23 cellular contexts compared by ENCODE assay signal in genomic region chr10:78706986-78707500, GRCh38.
"Had no signal": no experiment of that assay in that cellular context is flagged by ENCODE, and none has a peak within 500 bp of the region (broad histone marks: within the 10 kb centered on the region; RNA-seq: fewer than 3 reads in every experiment).

No MANE protein-coding gene starts in this region.

- H3K4me3 Mint-ChIP-seq: activated naive CD8-positive, alpha-beta T cell treated with anti-CD3 and anti-CD28 coated beads, Interleukin-2, amount 10 ng/mL, durations not matched to agents 7 days and 5 days; naive thymus-derived CD4-positive, alpha-beta T cell; T-cell; T-helper 2 cell treated with Interferon-gamma antibody and Interleukin-4, amounts not matched to agents 5 μg/mL and 100 μg/mL, for 36 hours had no signal

- H3K36me3 Mint-ChIP-seq: activated naive CD8-positive, alpha-beta T cell treated with anti-CD3 and anti-CD28 coated beads, Interleukin-2, amount 10 ng/mL, durations not matched to agents 7 days and 5 days; naive thymus-derived CD4-positive, alpha-beta T cell; T-cell had no signal

- H3K4me1 ChIP-seq: left lung, uterus had no signal

- H3K27ac Mint-ChIP-seq: activated naive CD8-positive, alpha-beta T cell treated with anti-CD3 and anti-CD28 coated beads, Interleukin-2, amount 10 ng/mL, durations not matched to agents 7 days and 5 days; naive thymus-derived CD4-positive, alpha-beta T cell; T-cell; T-helper 2 cell treated with Interferon-gamma antibody and Interleukin-4, amounts not matched to agents 5 μg/mL and 100 μg/mL, for 36 hours had no signal

- H3K9me3 ChIP-seq: left lung, spleen, uterus had no signal

- H3K36me3 ChIP-seq: brain microvascular endothelial cell, left lung, spleen, uterus had no signal

- H3K27ac ChIP-seq: brain microvascular endothelial cell, left lung, spleen, uterus, VCaP had no signal

- H3K4me1 Mint-ChIP-seq: activated naive CD8-positive, alpha-beta T cell treated with anti-CD3 and anti-CD28 coated beads, Interleukin-2, amount 10 ng/mL, durations not matched to agents 7 days and 5 days; naive thymus-derived CD4-positive, alpha-beta T cell; T-cell had no signal

- H3K4me3 ChIP-seq: left lung, lung, spleen, uterus had no signal

- FAIRE-seq: frontal cortex had no signal

- DNase-seq: activated CD4-positive, alpha-beta T cell treated with anti-CD3 and anti-CD28 coated beads, Interleukin-2, amount 50 U/mL, for 1 hour; activated naive CD4-positive, alpha-beta T cell treated with Interleukin-2 at 50 U/mL for 16 hours; activated naive CD8-positive, alpha-beta T cell treated with anti-CD3 and anti-CD28 coated beads, Interleukin-2, amount 10 ng/mL, durations not matched to agents 7 days and 5 days; activated T-cell treated with anti-CD3 and anti-CD28 coated beads, Interleukin-2, amount 50 U/mL, for 48 hours; amygdala; brain microvascular endothelial cell; caudate nucleus; effector memory CD4-positive, alpha-beta T cell; hippocampal formation; kidney glomerular epithelial cell; left lung; naive thymus-derived CD4-positive, alpha-beta T cell; retina; spleen; stimulated activated CD4-positive, alpha-beta T cell treated with anti-CD3 and anti-CD28 coated beads, Interleukin-4, amount 100 ng/mL, for 4 hours; T-cell; trophoblast cell; uterus had no signal

- H3K27me3 ChIP-seq: brain microvascular endothelial cell, left lung, uterus had no signal

- H3K9me3 Mint-ChIP-seq: activated naive CD8-positive, alpha-beta T cell treated with anti-CD3 and anti-CD28 coated beads, Interleukin-2, amount 10 ng/mL, durations not matched to agents 7 days and 5 days; T-helper 2 cell treated with Interferon-gamma antibody and Interleukin-4, amounts not matched to agents 5 μg/mL and 100 μg/mL, for 36 hours had no signal

- ATAC-seq: activated CD4-positive, CD25-positive, alpha-beta regulatory T cell treated with anti-CD3 and anti-CD28 coated beads, Interleukin-2, amount 50 U/mL, for 24 hours; left lung; naive thymus-derived CD4-positive, alpha-beta T cell; T-cell had no signal
